In genomic region chr4:99808260-99808857, GRCh38 we compare ENCODE assay signal across 8 cellular contexts. TPM values are rescaled to one million over a fixed set of nuclear protein-coding genes. Genes with fewer than 3 reads are reported as not detected.
A peak's percentile ranks its signal among the peaks of the same experiment; 100 is the strongest.
DNase-seq lines count a peak whose midpoint lies in the region; ATAC-seq and TF ChIP-seq lines count a peak whose summit lies in the region.

No MANE protein-coding gene starts in this region.

- H3K27ac ChIP-seq in adrenal gland, result no peak overlapping the region

- WGBS in adrenal gland, 4 donors, result 19 to 23% (median 23%) methylated on average over 13 of the region's 13 CpGs

- H3K36me3 ChIP-seq in adrenal gland (replicated peaks in 1 of 2), result no peaks in the 10 kb centered on the region

- no peak overlapping the region for H3K4me3 ChIP-seq in adrenal gland

- H3K27me3 ChIP-seq in adrenal gland, result no peaks in the 10 kb centered on the region

- no peaks in the 10 kb centered on the region for H3K4me1 ChIP-seq in adrenal gland (replicated peaks in 1 of 2)

- DNase-seq in GM10266 (ENCODE audit: extremely low spot score) (peak; percentile 67), KG1 (lab: John Stamatoyannopoulos, UW) (peak; percentile 38), T-helper 1 cell (peak; percentile 18 to 73 (median 51)), adrenal gland (peak; percentile 44 to 83 (median 62)), iPS-NIHi11 (ENCODE audit: low spot score) (peak; percentile 80), 8988T (no peak)
- peak; percentile 80 for DNase-seq in stimulated activated CD4-positive, alpha-beta T cell treated with anti-CD3 and anti-CD28 coated beads, Interleukin-4, amount 100 ng/mL, for 24 hours

- intact Hi-C loops in adrenal gland (cut with DNase I), result loop anchor here (5.0 to 10.0 kb wide), 2 partner anchors 244 to 246 kb away; partner anchors contain the start of gene TRMT10A (in 2 of the 2)

- TF ChIP-seq CTCF in GM10266 (IDR thresholded peaks at IDR 0.05; ENCODE audit: control insufficient read depth, insufficient read depth, low read depth, missing control alignments) (peak; percentile 86), adrenal gland (IDR thresholded peaks at IDR 0.05) (peak; percentile 43 to 75 (median 72))

- peak; percentile 91 for ATAC-seq in GM21825 (IDR thresholded peaks at IDR 0.05; ENCODE audit: unreplicated experiment)

- no peak for TF ChIP-seq POLR2A in adrenal gland (IDR thresholded peaks at IDR 0.05)

- H3K9me3 ChIP-seq in adrenal gland (replicated peaks in 1 of 3), result no peaks in the 10 kb centered on the region

RNA-seq across cellular contexts. Expression of gene DAPP1, which starts 8.3 kb away (rescaled TPM):
- 1 to 10 TPM in 7 of 8 donors, under 1 TPM in 1; 0.42 to 3.7 (median 1.9) TPM for total RNA-seq in adrenal gland
- polyA plus RNA-seq in adrenal gland, result 1 to 10 TPM in 1 of 3 donors, under 1 TPM in 2; 0.51 to 1.2 (median 0.88) TPM
